11 cellular contexts compared by ENCODE assay signal in genomic region chr4:163404080-163404479, GRCh38.
"Had no signal": no experiment of that assay in that cellular context is flagged by ENCODE, and none has a peak within 500 bp of the region (broad histone marks: within the 10 kb centered on the region; RNA-seq: fewer than 3 reads in every experiment).

No MANE protein-coding gene starts in this region.

- H3K27me3 ChIP-seq: ascending aorta, cardiac muscle cell, gastrocnemius medialis, transverse colon had no signal

- DNase-seq: activated CD8-positive, alpha-beta memory T cell treated with anti-CD3 and anti-CD28 coated beads, Interleukin-2, amount 50 U/mL, for 48 hours; activated CD8-positive, alpha-beta T cell treated with anti-CD3 and anti-CD28 coated beads, Interleukin-2, amount 10 ng/mL, durations not matched to agents 7 days and 5 days; activated naive CD4-positive, alpha-beta T cell; gastrocnemius medialis; natural killer cell; retina; small intestine; T1000 had no signal

- H3K4me1 ChIP-seq: ascending aorta, gastrocnemius medialis had no signal

- ATAC-seq: activated CD8-positive, alpha-beta T cell treated with anti-CD3 and anti-CD28 coated beads, Interleukin-2, amount 10 ng/mL, durations not matched to agents 7 days and 5 days; gastrocnemius medialis; natural killer cell had no signal

- H3K4me3 ChIP-seq: cardiac muscle cell, gastrocnemius medialis had no signal

- H3K27ac ChIP-seq: cardiac muscle cell, gastrocnemius medialis had no signal

- H3K9me3 ChIP-seq: ascending aorta, gastrocnemius medialis, transverse colon had no signal

- H3K36me3 ChIP-seq: ascending aorta, cardiac muscle cell, gastrocnemius medialis, transverse colon had no signal
